In the genomic region with DNA sequence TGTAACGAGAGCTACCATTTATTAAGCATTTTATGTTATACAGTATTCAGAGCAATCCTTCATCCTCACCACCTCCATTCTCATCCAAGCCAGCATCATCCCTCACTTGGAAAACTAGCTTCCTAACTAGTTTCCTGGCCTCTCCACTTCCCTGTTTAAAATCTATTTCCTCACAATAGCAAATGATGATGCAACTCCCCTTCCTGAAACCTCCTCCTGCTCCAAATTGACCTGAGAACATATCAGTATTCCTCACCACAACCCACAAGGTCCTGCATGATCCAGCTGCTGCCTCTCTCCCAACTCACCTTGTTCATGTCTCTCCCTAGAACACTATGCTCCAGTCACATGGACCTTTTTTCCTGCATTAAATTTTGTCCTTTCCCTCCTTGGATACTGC, we compare ENCODE assay signal across 1 cellular context.
TF ChIP-seq lines count a peak whose summit lies in the region.

No MANE protein-coding gene starts in this region.

TF ChIP-seq in HepG2, 621 proteins besides CTCF, POLR2A, EP300 and RAD21:
- peak; percentile 72; the same call in 1 of the 2 replicates for TF ChIP-seq CEBPB (IDR thresholded peaks at IDR 0.05; ENCODE audit: borderline replicate concordance, low read depth, low read length)
- no peak for TF ChIP-seq FOXJ3 (CRISPR knock-in tag; IDR thresholded peaks at IDR 0.05; ENCODE audit: borderline replicate concordance)
- TF ChIP-seq STAT5B (CRISPR knock-in tag; IDR thresholded peaks at IDR 0.05) = no peak
- TF ChIP-seq ATF7 (IDR thresholded peaks at IDR 0.05) = peak; percentile 58
- TF ChIP-seq ATF7 (CRISPR knock-in tag; IDR thresholded peaks at IDR 0.05) = no peak
